23 cellular contexts compared by ENCODE assay signal in the genomic region with DNA sequence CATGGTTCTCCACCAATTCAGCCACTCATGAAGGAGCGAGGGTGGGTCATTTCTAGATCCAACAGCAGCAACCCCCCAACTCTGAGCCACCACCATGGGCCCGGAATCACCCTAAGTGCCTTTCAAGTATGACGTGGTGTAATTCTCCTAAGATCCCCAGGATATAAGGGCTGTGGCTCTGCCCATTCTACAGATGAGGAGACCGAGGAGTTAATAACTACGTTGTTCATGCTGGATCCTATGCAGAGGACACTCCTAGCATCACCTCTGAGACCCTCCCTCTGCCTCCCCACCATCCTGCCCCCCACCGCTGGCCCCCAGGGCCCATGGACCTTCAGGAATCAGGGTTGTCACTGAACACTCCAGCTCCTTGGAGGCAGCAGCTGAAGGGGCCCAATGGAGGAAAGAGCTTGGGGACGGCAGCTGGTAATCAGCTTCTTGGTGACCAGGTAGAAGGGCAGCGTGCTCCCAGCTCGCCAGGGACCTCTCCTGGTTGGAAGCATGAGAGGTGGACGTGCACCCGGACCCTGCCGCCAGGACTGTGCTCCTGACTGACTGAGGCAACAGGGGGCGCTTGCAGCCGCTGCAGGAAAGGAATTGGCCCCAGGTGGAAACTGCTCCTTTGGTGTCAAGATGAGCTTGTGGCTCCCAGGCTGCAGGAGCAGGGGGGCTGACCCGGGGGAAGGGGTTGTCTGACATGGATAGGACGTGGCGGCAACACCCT. TPM values are rescaled to one million over a fixed set of nuclear protein-coding genes. Genes with fewer than 3 reads are reported as not detected.
"Had no signal": no experiment of that assay in that cellular context is flagged by ENCODE, and none has a peak within 500 bp of the region (broad histone marks: within the 10 kb centered on the region; RNA-seq: fewer than 3 reads in every experiment).

No MANE protein-coding gene starts in this region.

- H3K9me3 ChIP-seq: left ventricle myocardium inferior had no signal

- FAIRE-seq: astrocyte, bronchial epithelial cell, frontal cortex, small intestine had no signal

- H3K27ac ChIP-seq: left ventricle myocardium inferior had no signal

- ATAC-seq: effector memory CD8-positive, alpha-beta T cell; natural killer cell; right cardiac atrium; stimulated activated naive CD8-positive, alpha-beta T cell treated with anti-CD3 and anti-CD28 coated beads, Interleukin-15, Interleukin-2, amounts not matched to agents 100 U/mL and 50 U/mL, for 24 hours had no signal

- DNase-seq: activated CD4-positive, alpha-beta T cell treated with anti-CD3 and anti-CD28 coated beads, Interleukin-2, amount 50 U/mL, for 48 hours; activated naive CD4-positive, alpha-beta T cell treated with anti-CD3 and anti-CD28 coated beads for 36 hours; activated T-cell treated with anti-CD3 and anti-CD28 coated beads, Interleukin-2, amount 50 U/mL, for 1 hour; effector memory CD8-positive, alpha-beta T cell; head of caudate nucleus; left ventricle myocardium inferior; natural killer cell; occipital lobe; right cardiac atrium; small intestine; stimulated activated naive CD8-positive, alpha-beta T cell treated with anti-CD3 and anti-CD28 coated beads, Interleukin-15, Interleukin-2, amounts not matched to agents 100 U/mL and 50 U/mL, for 24 hours; T-helper 1 cell; T1000; trophoblast cell had no signal

- H3K36me3 ChIP-seq: left ventricle myocardium inferior had no signal

- H3K4me1 ChIP-seq: left ventricle myocardium inferior had no signal

- H3K4me3 ChIP-seq: left ventricle myocardium inferior had no signal

RNA-seq across cellular contexts. Expression of gene CACNG1, which starts 28.2 kb away (rescaled TPM):
- total RNA-seq: activated naive CD4-positive, alpha-beta T cell treated with anti-CD3 and anti-CD28 coated beads for 36 hours; activated T-helper 2 cell treated with anti-CD3 and anti-CD28 coated beads, Interferon-gamma antibody, Interleukin-2, Interleukin-4, amounts not matched to agents 10 μg/mL and 5 μg/mL and 100 μg/mL, durations not matched to agents 14 hours and 24 hours and 36 hours; astrocyte; bronchial epithelial cell; cerebellum; epithelial cell of proximal tubule; kidney epithelial cell; left ventricle myocardium inferior; mucosa of gallbladder; natural killer cell; right cardiac atrium had no signal
- polyA plus RNA-seq: adipose tissue, right cardiac atrium, small intestine had no signal

RNA-seq across cellular contexts. Expression of gene CACNG4, which starts 51.7 kb away (rescaled TPM):
- total RNA-seq: activated naive CD4-positive, alpha-beta T cell treated with anti-CD3 and anti-CD28 coated beads for 36 hours; activated T-helper 2 cell treated with anti-CD3 and anti-CD28 coated beads, Interferon-gamma antibody, Interleukin-2, Interleukin-4, amounts not matched to agents 10 μg/mL and 5 μg/mL and 100 μg/mL, durations not matched to agents 14 hours and 24 hours and 36 hours; bronchial epithelial cell; left ventricle myocardium inferior; mucosa of gallbladder; natural killer cell had no signal
